8 cellular contexts compared by ENCODE assay signal in the genomic region with DNA sequence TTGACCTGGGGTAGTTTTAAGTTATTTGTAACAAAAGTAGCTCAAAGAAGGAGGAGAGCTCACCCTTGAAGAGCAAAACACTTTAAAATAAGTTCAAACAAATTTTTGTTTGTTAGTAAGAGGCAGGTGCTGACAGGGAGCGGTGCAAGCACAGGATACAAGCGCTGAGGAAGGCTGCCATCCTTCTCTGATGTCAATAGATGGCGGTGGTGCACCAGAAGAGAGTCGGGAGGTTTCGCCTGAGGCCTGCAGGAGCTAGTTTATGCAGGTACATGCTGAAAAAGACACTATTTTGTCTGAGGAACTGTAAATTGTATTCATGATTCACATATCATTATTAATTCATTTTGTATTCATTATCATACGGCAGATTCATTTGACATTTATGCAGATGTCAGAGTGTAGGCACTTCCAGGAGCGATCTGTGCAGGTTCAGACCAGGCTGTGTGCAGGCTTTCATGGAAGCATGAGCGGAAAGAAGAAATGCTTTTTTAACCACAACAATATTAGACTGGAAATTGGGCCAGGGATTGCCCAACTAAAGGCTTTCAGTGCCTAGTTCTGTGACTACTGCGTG.
DNase-seq lines count a peak whose midpoint lies in the region; ATAC-seq, FAIRE-seq and TF ChIP-seq lines count a peak whose summit lies in the region.

No MANE protein-coding gene starts in this region.

- peak; percentile 90 for TF ChIP-seq CTCF in AG09309 (IDR thresholded peaks at IDR 0.05; ENCODE audit: control insufficient read depth, insufficient read depth, low read depth, low read length, missing control alignments)

- ATAC-seq in HG02938 (IDR thresholded peaks at IDR 0.05; ENCODE audit: unreplicated experiment): peak; percentile 94

- H3K4me3 ChIP-seq in AG09309 (ENCODE audit: control insufficient read depth, low read depth, low read length): no peak overlapping the region

- DNase-seq in AG09309 (ENCODE audit: low read depth) (no peak), GM18507 (ENCODE audit: extremely low spot score, insufficient read length, low read depth) (no peak), NCI-H1694 treated with DMSO at 0.1 percent for 48 hours (lab: John Stamatoyannopoulos, UW) (peak; percentile 33), UCSD-AML1 (lab: John Stamatoyannopoulos, UW; ENCODE audit: unreplicated experiment) (peak; percentile 20), globus pallidus (ENCODE audit: low spot score) (peak; percentile 65), putamen (ENCODE audit: low spot score) (peak; percentile 76), T-helper 9 cell (no peak)

- FAIRE-seq in GM18507 (lab: Jason Lieb, UNC): peak; percentile 49

Comparison
In these comparisons a context has a peak if more than half of its experiments do, and no peak if none do; other contexts are left out.
1. DNase-seq: peak in NCI-H1694 treated with DMSO at 0.1 percent for 48 hours (single experiment), UCSD-AML1 (single experiment), globus pallidus (single experiment) and putamen (single experiment); none in AG09309 (single experiment), GM18507 (single experiment) and T-helper 9 cell (single experiment).